In the genomic region with DNA sequence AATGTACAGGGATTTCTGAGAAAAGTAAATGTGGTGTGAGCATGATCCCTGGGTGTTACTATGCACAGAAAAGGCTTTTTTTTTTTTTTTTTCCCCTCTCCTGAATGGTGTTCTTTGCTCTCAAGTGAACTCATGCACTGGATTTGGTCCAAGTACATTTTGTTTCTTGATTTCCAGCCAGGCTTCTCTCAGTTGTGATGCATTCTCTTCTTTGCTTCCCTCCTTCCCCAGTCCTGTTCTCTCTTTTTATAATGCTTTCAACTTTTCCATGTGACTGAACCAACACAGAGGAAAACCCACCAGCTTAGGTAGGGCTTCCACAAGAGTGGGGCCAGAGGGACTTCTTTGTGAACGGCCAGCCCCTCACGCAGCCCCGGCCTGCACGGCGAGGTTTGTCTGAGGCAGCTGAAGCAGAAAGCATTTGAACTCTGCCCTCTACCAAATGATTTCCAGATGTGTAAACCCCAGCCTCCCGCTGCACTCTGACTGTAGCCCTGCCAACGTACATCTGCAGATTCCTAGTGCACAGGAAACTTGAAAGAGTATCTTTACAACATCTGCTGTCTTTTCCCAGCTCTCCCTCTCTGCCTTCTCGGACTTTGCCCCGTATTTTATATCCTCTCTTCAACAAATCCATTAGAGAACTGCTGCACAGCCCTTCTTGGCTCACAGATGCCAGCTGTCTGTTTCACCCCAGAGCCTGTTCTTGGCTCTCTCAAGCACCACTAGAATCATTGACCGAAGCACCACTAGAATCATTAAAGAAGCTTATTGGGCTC, we compare ENCODE assay signal across 8 cellular contexts.
DNase-seq lines count a peak whose midpoint lies in the region; ATAC-seq and TF ChIP-seq lines count a peak whose summit lies in the region.

No MANE protein-coding gene starts in this region.

- peak; percentile 94 to 99 (median 96) for TF ChIP-seq EP300 in sigmoid colon (IDR thresholded peaks at IDR 0.05)

- DNase-seq in HPDE6-E6E7 (ENCODE audit: extremely low spot score) (peak; percentile 26), amniotic epithelial cell (ENCODE audit: low read depth) (peak; percentile 99), right cardiac atrium (peak; percentile 65 to 84 (median 81)), sigmoid colon (peak; percentile 95)
- DNase-seq in stimulated activated CD4-positive, alpha-beta T cell treated with anti-CD3 and anti-CD28 coated beads, Interleukin-12 subunit alpha, Interleukin-12 subunit beta, amount 100 ng/mL, for 4 hours = no peak

- H3K27me3 ChIP-seq in right cardiac atrium (ENCODE audit: control insufficient read depth, insufficient read depth) (no peaks in the 10 kb centered on the region), sigmoid colon (no peaks in the 10 kb centered on the region)

- H3K27ac ChIP-seq in right cardiac atrium (ENCODE audit: low read length) (peak overlapping the region; percentile 99), sigmoid colon (peak overlapping the region; percentile 91 to 94 (median 92))

- ATAC-seq in right cardiac atrium = peak; percentile 86 to 88
- no peak for ATAC-seq in GM21737 (IDR thresholded peaks at IDR 0.05; ENCODE audit: unreplicated experiment)
- ATAC-seq in GM21786 (IDR thresholded peaks at IDR 0.05; ENCODE audit: unreplicated experiment) = no peak
- no peak for ATAC-seq in HG03520 (IDR thresholded peaks at IDR 0.05; ENCODE audit: unreplicated experiment)

- WGBS in right cardiac atrium = 13% methylated on average over 10 of the region's 10 CpGs
- WGBS in sigmoid colon, 2 donors = 8 to 48% methylated on average over 10 of the region's 10 CpGs

- no peak overlapping the region for H3K4me3 ChIP-seq in right cardiac atrium (ENCODE audit: low read length)
- H3K4me3 ChIP-seq in sigmoid colon = peak overlapping the region in 2 of 4 donors; percentile 13 to 14

- H3K9me3 ChIP-seq in right cardiac atrium (ENCODE audit: control insufficient read depth, low read length) = no peaks in the 10 kb centered on the region
- H3K9me3 ChIP-seq in sigmoid colon = no peaks in the 10 kb centered on the region

- TF ChIP-seq CTCF in sigmoid colon (IDR thresholded peaks at IDR 0.05) = no peak

- peaks cover 22% of the 10 kb centered on the region for H3K4me1 ChIP-seq in right cardiac atrium (ENCODE audit: control insufficient read depth, insufficient read depth, low read length)
- H3K4me1 ChIP-seq in sigmoid colon = peaks cover 0 to 88% (median 80%) of the 10 kb centered on the region in 4 donors

- intact Hi-C loops in right cardiac atrium (cut with DNase I) = no loop called here
- intact Hi-C loops in sigmoid colon (cut with DNase I) = loop anchor here (1.0 to 10.0 kb wide), 4 partner anchors 266 to 903 kb away; no protein-coding TSS in a partner anchor

- no peaks in the 10 kb centered on the region for H3K36me3 ChIP-seq in sigmoid colon

- TF ChIP-seq POLR2A in sigmoid colon (IDR thresholded peaks at IDR 0.05) = no peak

Comparison
In these comparisons a context has a peak if more than half of its experiments do, and no peak if none do; other contexts are left out.
1. ATAC-seq: peak in right cardiac atrium (2 of 2); none in GM21737 (single experiment), GM21786 (single experiment) and HG03520 (single experiment).